In genomic region chr19:4606921-4607678, GRCh38 we compare ENCODE assay signal across 1 cellular context.
TF ChIP-seq lines count a peak whose summit lies in the region.

No MANE protein-coding gene starts in this region.

TF ChIP-seq in HepG2, 621 proteins besides CTCF, POLR2A, EP300 and RAD21 (continued from another document and continues in another):
- TF ChIP-seq PATZ1 (CRISPR knock-in tag; IDR thresholded peaks at IDR 0.05) (peak; percentile 86), PHF20 (CRISPR knock-in tag; IDR thresholded peaks at IDR 0.05) (no peak), RFX3 (CRISPR knock-in tag; IDR thresholded peaks at IDR 0.05) (no peak), ZNF274 (CRISPR knock-in tag; IDR thresholded peaks at IDR 0.05) (peak; percentile 76), ZFY (CRISPR knock-in tag; IDR thresholded peaks at IDR 0.05) (peak; percentile 45), ADNP (CRISPR knock-in tag; IDR thresholded peaks at IDR 0.05) (peak; percentile 76; the same call in 1 of the 2 replicates), PHF21A (CRISPR knock-in tag; IDR thresholded peaks at IDR 0.05) (peak; percentile 45; the same call in 1 of the 2 replicates), ZMYM4 (CRISPR knock-in tag; IDR thresholded peaks at IDR 0.05) (0 out of 2 replicates have a peak, but pooled peaks have one; percentile 23), FOXA1 (IDR thresholded peaks at IDR 0.05) (no peak), FOXA1 (CRISPR knock-in tag; IDR thresholded peaks at IDR 0.05) (peak; percentile 19; the same call in 1 of the 2 replicates), PRDM4 (CRISPR knock-in tag; IDR thresholded peaks at IDR 0.05; ENCODE audit: borderline replicate concordance) (no peak), TFAP4 (IDR thresholded peaks at IDR 0.05; ENCODE audit: borderline replicate concordance, low read depth) (peak; percentile 65; the same call in 1 of the 2 replicates), THAP9 (CRISPR knock-in tag; IDR thresholded peaks at IDR 0.05; ENCODE audit: borderline replicate concordance) (peak; percentile 42; the same call in 1 of the 2 replicates), POGZ (CRISPR knock-in tag; IDR thresholded peaks at IDR 0.05) (no peak), ZSCAN31 (CRISPR knock-in tag; IDR thresholded peaks at IDR 0.05; ENCODE audit: low read depth) (0 out of 2 replicates have a peak, but pooled peaks have one; percentile 62), KLF12 (CRISPR knock-in tag; IDR thresholded peaks at IDR 0.05; ENCODE audit: borderline replicate concordance) (0 out of 2 replicates have a peak, but pooled peaks have one; percentile 24), THAP8 (CRISPR knock-in tag; IDR thresholded peaks at IDR 0.05; ENCODE audit: borderline replicate concordance) (0 out of 2 replicates have a peak, but pooled peaks have one; percentile 51), RCOR2 (CRISPR knock-in tag; IDR thresholded peaks at IDR 0.05) (peak; percentile 56; the same call in 1 of the 2 replicates), MAFG (CRISPR knock-in tag; IDR thresholded peaks at IDR 0.05) (0 out of 2 replicates have a peak, but pooled peaks have one; percentile 43), ZNF530 (CRISPR knock-in tag; IDR thresholded peaks at IDR 0.05; ENCODE audit: low read depth) (no peak), SALL1 (CRISPR knock-in tag; IDR thresholded peaks at IDR 0.05) (peak; percentile 67), ZNF264 (CRISPR knock-in tag; IDR thresholded peaks at IDR 0.05) (no peak), KIAA2018 (CRISPR knock-in tag; IDR thresholded peaks at IDR 0.05; ENCODE audit: borderline replicate concordance) (no peak), BORCS8-MEF2B (CRISPR knock-in tag; IDR thresholded peaks at IDR 0.05) (0 out of 2 replicates have a peak, but pooled peaks have one; percentile 7), PRDM10 (CRISPR knock-in tag; IDR thresholded peaks at IDR 0.05; ENCODE audit: low read depth) (no peak), ETV5 (CRISPR knock-in tag; IDR thresholded peaks at IDR 0.05; ENCODE audit: borderline replicate concordance) (0 out of 2 replicates have a peak, but pooled peaks have one; percentile 20), ZNF687 (CRISPR knock-in tag; IDR thresholded peaks at IDR 0.05) (peak; percentile 82), PAF1 (CRISPR knock-in tag; IDR thresholded peaks at IDR 0.05) (no peak)
